ENCODE assay signal across 11 cellular contexts in genomic region chr19:17026041-17026658, GRCh38. TPM values are rescaled to one million over a fixed set of nuclear protein-coding genes. Genes with fewer than 3 reads are reported as not detected.
DNase-seq lines count a peak whose midpoint lies in the region; ATAC-seq and TF ChIP-seq lines count a peak whose summit lies in the region.
"Had no signal": no experiment of that assay in that cellular context is flagged by ENCODE, and none has a peak within 500 bp of the region (broad histone marks: within the 10 kb centered on the region; RNA-seq: fewer than 3 reads in every experiment).

No MANE protein-coding gene starts in this region.

- no peak overlapping the region for H2BK120ac ChIP-seq in mesenchymal stem cell (ENCODE audit: low read depth, low read length)

- H3K23ac ChIP-seq in mesenchymal stem cell (ENCODE audit: low read length in 2 of 2), result peak overlapping the region in 1 of 2 experiments; percentile 70

- H3K27me3 ChIP-seq in mammary epithelial cell (ENCODE audit: insufficient read depth, low read length), result peaks cover 4% of the 10 kb centered on the region
- peaks cover 51 to 53% of the 10 kb centered on the region in 2 experiments for H3K27me3 ChIP-seq in mesenchymal stem cell (ENCODE audit: control insufficient read depth in 1 of 2, insufficient read depth in 1 of 2, low read length in 2 of 2)
- H3K27me3 ChIP-seq in upper lobe of left lung, result no peaks in the 10 kb centered on the region
- H3K27me3 ChIP-seq: SJCRH30 had no signal

- ATAC-seq in upper lobe of left lung (ENCODE audit: low FRiP score in 2 of 2) (peak; percentile 26 to 49), GM21526 (IDR thresholded peaks at IDR 0.05; ENCODE audit: low FRiP score, unreplicated experiment) (no peak)

- H3K4me3 ChIP-seq in mammary epithelial cell (replicated peaks in 1 of 3; ENCODE audit: insufficient read depth in 1 of 3, low read depth in 2 of 3, low read length in 3 of 3), result peak overlapping the region in 1 of 3 experiments; percentile 36
- no peak overlapping the region for H3K4me3 ChIP-seq in mesenchymal stem cell (ENCODE audit: insufficient read depth in 1 of 2, low read depth in 1 of 2, low read length in 2 of 2)
- H3K4me3 ChIP-seq in upper lobe of left lung, result peak overlapping the region; percentile 6 to 58 (median 54)
- H3K4me3 ChIP-seq: SJCRH30 had no signal

- no peaks in the 10 kb centered on the region for H3K79me2 ChIP-seq in mammary epithelial cell (ENCODE audit: insufficient read depth, low read length)

- TF ChIP-seq EP300 in upper lobe of left lung (IDR thresholded peaks at IDR 0.05), result no peak

- H3K9ac ChIP-seq in mammary epithelial cell (ENCODE audit: insufficient read depth, low read length) (no peak overlapping the region), mesenchymal stem cell (ENCODE audit: low read length) (no peak overlapping the region)

- H3K4ac ChIP-seq in mesenchymal stem cell (ENCODE audit: low read depth in 1 of 2, low read length in 2 of 2), result no peak overlapping the region

- no peak overlapping the region for H2BK15ac ChIP-seq in mesenchymal stem cell (ENCODE audit: low read depth, poor library complexity, severe bottlenecking)

- peak in 2 of 4 donors; percentile 26 to 46 for TF ChIP-seq POLR2A in upper lobe of left lung (IDR thresholded peaks at IDR 0.05)

- no peaks in the 10 kb centered on the region for H3K9me3 Mint-ChIP-seq in MCF 10A (ENCODE audit: unreplicated experiment)

- no peak overlapping the region for H3K27ac ChIP-seq in mammary epithelial cell (ENCODE audit: insufficient read depth, low read depth, low read length)
- H3K27ac ChIP-seq in mesenchymal stem cell (ENCODE audit: low read length, poor library complexity, severe bottlenecking), result no peak overlapping the region
- H3K27ac ChIP-seq in upper lobe of left lung, result peak overlapping the region in 3 of 4 donors; percentile 55 to 77 (median 73)
- H3K27ac ChIP-seq: SJCRH30 had no signal

- peak overlapping the region; percentile 78 for H3K4me2 ChIP-seq in mammary epithelial cell (ENCODE audit: insufficient read depth, low read depth, low read length)
- peak overlapping the region; percentile 40 for H3K4me2 ChIP-seq in mesenchymal stem cell (ENCODE audit: low read length, poor library complexity, severe bottlenecking)

- no peak overlapping the region for H3K27ac Mint-ChIP-seq in MCF 10A (ENCODE audit: low read depth, unreplicated experiment)

- H3K9me3 ChIP-seq in mammary epithelial cell (replicated peaks; ENCODE audit: insufficient read depth, low read length), result no peaks in the 10 kb centered on the region
- peaks cover 13% of the 10 kb centered on the region for H3K9me3 ChIP-seq in mesenchymal stem cell (ENCODE audit: control insufficient read depth, low read length)
- H3K9me3 ChIP-seq in upper lobe of left lung, result peaks cover 0 to 17% (median 0%) of the 10 kb centered on the region in 4 donors
- H3K9me3 ChIP-seq: BE2C, SJCRH30 had no signal

- POLR2A ChIA-PET in MCF 10A (lab: Yijun Ruan, JAX), result no interaction called here

- H2BK12ac ChIP-seq in mesenchymal stem cell (ENCODE audit: low read length in 2 of 2), result no peak overlapping the region

- H3K79me1 ChIP-seq in mesenchymal stem cell (replicated peaks; ENCODE audit: low read length, poor library complexity, severe bottlenecking), result no peaks in the 10 kb centered on the region

- H2BK5ac ChIP-seq in mesenchymal stem cell (ENCODE audit: low read depth, low read length, poor library complexity, severe bottlenecking), result no peak overlapping the region

- DNase-seq in T47D (ENCODE audit: low read depth in 1 of 2, low spot score in 1 of 2) (peak; percentile 73 to 83), MCF 10A (ENCODE audit: unreplicated experiment) (no peak), mammary epithelial cell (no peak), mesenchymal stem cell (no peak), upper lobe of left lung (peak; percentile 62 to 84), NCI-H524 (lab: John Stamatoyannopoulos, UW) (no peak), HuH-7 (ENCODE audit: low spot score) (no peak)
- DNase-seq: aorta, BE2C, SJCRH30 had no signal

- dilution Hi-C loops in mammary epithelial cell (cut with HindIII; ENCODE audit: low sequenced_read_pairs), result loop anchor here (10.0 kb wide), 1 partner anchor 201 kb away; the partner anchor contains the start of gene SIN3B

- no peak overlapping the region for H4K91ac ChIP-seq in mesenchymal stem cell (ENCODE audit: low read length)

- H4K8ac ChIP-seq in mesenchymal stem cell (ENCODE audit: low read length), result no peak overlapping the region

- peak overlapping the region in 1 of 2 experiments; percentile 70 for H3K14ac ChIP-seq in mesenchymal stem cell (ENCODE audit: low read length in 2 of 2)

- intact Hi-C loops in MCF 10A (cut with micrococcal nuclease), result no loop called here
- intact Hi-C loops in mammary epithelial cell (cut with micrococcal nuclease), result no loop called here

- H2AK5ac ChIP-seq in mesenchymal stem cell (ENCODE audit: low read length, severe bottlenecking), result no peak overlapping the region

- H3K18ac ChIP-seq in mesenchymal stem cell (ENCODE audit: low read depth in 1 of 2, low read length in 2 of 2), result no peak overlapping the region

- TF ChIP-seq CTCF in MCF 10A (IDR thresholded peaks at IDR 0.05; ENCODE audit: unreplicated experiment) (no peak), mammary epithelial cell (conservative IDR thresholded peaks at IDR 0.05 in 1 of 2, IDR thresholded peaks at IDR 0.05 in 1 of 2; ENCODE audit: extremely low read depth in 1 of 2, insufficient read depth in 1 of 2, low read depth in 1 of 2, low read length in 2 of 2) (no peak), upper lobe of left lung (IDR thresholded peaks at IDR 0.05) (no peak)

- H3K36me3 ChIP-seq in mammary epithelial cell (ENCODE audit: insufficient read depth, low read length), result no peaks in the 10 kb centered on the region
- no peaks in the 10 kb centered on the region for H3K36me3 ChIP-seq in mesenchymal stem cell (ENCODE audit: control insufficient read depth in 1 of 2, insufficient read depth in 2 of 2, low read depth in 1 of 2, low read length in 2 of 2)
- H3K36me3 ChIP-seq in upper lobe of left lung, result no peaks in the 10 kb centered on the region
- H3K36me3 ChIP-seq: BE2C, SJCRH30 had no signal

- H3K4me1 ChIP-seq in mammary epithelial cell (ENCODE audit: insufficient read depth, low read length) (peaks cover 24% of the 10 kb centered on the region), mesenchymal stem cell (ENCODE audit: control insufficient read depth, insufficient read depth, low read depth, low read length) (peaks cover 9% of the 10 kb centered on the region), upper lobe of left lung (peaks cover 27 to 50% (median 29%) of the 10 kb centered on the region in 4 donors)
- H3K4me1 ChIP-seq: BE2C, SJCRH30 had no signal

- CTCF ChIA-PET in MCF 10A (lab: Yijun Ruan, JAX) (interaction anchor here (0.6 kb wide), 1 partner anchor 266 kb away, joined by 3 read pairs; no protein-coding TSS in a partner anchor), mammary epithelial cell (lab: Charles Lee; ENCODE audit: low non-redundant PET) (no interaction called here)

- in situ Hi-C loops in T47D (cut with HindIII; ENCODE audit: low pct_unique_long_range_greater_than_20kb, low sequenced_read_pairs), result no loop called here
- in situ Hi-C loops in mammary epithelial cell (cut with MboI; ENCODE audit: low sequenced_read_pairs in 2 of 2), result no loop called here

- WGBS in mammary epithelial cell (ENCODE audit: low coverage, missing lambda C conversion rate), result 6% methylated on average over 15 of the region's 38 CpGs
- 2% methylated on average over 16 of the region's 38 CpGs for WGBS in mesenchymal stem cell
- WGBS in upper lobe of left lung, 2 donors, result 0% methylated on average over 15 to 18 of the region's 38 CpGs

- H2AFZ ChIP-seq in mammary epithelial cell (ENCODE audit: low read depth, low read length) (peak overlapping the region; percentile 71), mesenchymal stem cell (ENCODE audit: low read depth, low read length) (no peak overlapping the region)

- BruUV-seq in MCF 10A (replicated peaks; lab: Mats Ljungman, UMichigan) (no TSS peak), mammary epithelial cell (replicated peaks; lab: Mats Ljungman, UMichigan) (no TSS peak)

- H3K27me3 Mint-ChIP-seq in MCF 10A (ENCODE audit: insufficient read depth, unreplicated experiment), result peaks cover 25% of the 10 kb centered on the region

- no peak overlapping the region for H3K4me3 Mint-ChIP-seq in MCF 10A (ENCODE audit: unreplicated experiment)

- no peaks in the 10 kb centered on the region for H4K20me1 ChIP-seq in mammary epithelial cell (ENCODE audit: insufficient read depth, low read length)

- H3K36me3 Mint-ChIP-seq in MCF 10A (ENCODE audit: insufficient read depth, unreplicated experiment), result peaks cover 10% of the 10 kb centered on the region

- peaks cover 26% of the 10 kb centered on the region for H3K4me1 Mint-ChIP-seq in MCF 10A (ENCODE audit: insufficient read depth, unreplicated experiment)

RNA-seq across cellular contexts. Expression of gene CPAMD8, which starts 0.5 kb away (rescaled TPM):
- 1.3 and 2.3 TPM in 2 replicates for total RNA-seq in MCF 10A (2022)
- 1 to 10 TPM; 1.2 to 3.5 TPM for total RNA-seq in mammary epithelial cell
- 1.8 TPM for polyA plus RNA-seq in mammary epithelial cell
- 11.2 TPM for polyA minus RNA-seq in mammary epithelial cell
- polyA plus RNA-seq in mesenchymal stem cell (2013, experiment 1 of 2), result 3.7 TPM
- polyA plus RNA-seq in mesenchymal stem cell (2013, experiment 2 of 2), result 3.3 TPM
- 100 to 1,000 TPM in 1 of 6 donors, 10 to 100 TPM in 5; 35.8 to 262 (median 61.1) TPM for total RNA-seq in upper lobe of left lung

RNA-seq across cellular contexts. Expression of gene HAUS8, which starts 49.1 kb away (rescaled TPM):
- 6.6 and 8.4 TPM in 2 replicates for total RNA-seq in MCF 10A (2022)
- total RNA-seq in mammary epithelial cell, result 10 to 100 TPM in 1 of 2 donors, 1 to 10 TPM in 1; 1.2 to 12.5 TPM
- 15.6 TPM for polyA plus RNA-seq in mammary epithelial cell
- 2.8 TPM for polyA minus RNA-seq in mammary epithelial cell
- polyA plus RNA-seq in mesenchymal stem cell (2013, experiment 1 of 2), result 5.1 TPM
- polyA plus RNA-seq in mesenchymal stem cell (2013, experiment 2 of 2), result 6.6 TPM
- 10 to 100 TPM in 2 of 6 donors, 1 to 10 TPM in 4; 4.9 to 21.0 (median 8.7) TPM for total RNA-seq in upper lobe of left lung

RNA-seq across cellular contexts. Expression of gene MYO9B, which starts 49.4 kb away (rescaled TPM):
- 43.5 and 49.5 TPM in 2 replicates for total RNA-seq in MCF 10A (2022)
- 10 to 100 TPM; 61.2 to 64.5 TPM for total RNA-seq in mammary epithelial cell
- polyA plus RNA-seq in mammary epithelial cell, result 37.8 TPM
- polyA minus RNA-seq in mammary epithelial cell, result 61.1 TPM
- polyA plus RNA-seq in mesenchymal stem cell (2013, experiment 1 of 2), result 49.4 TPM
- polyA plus RNA-seq in mesenchymal stem cell (2013, experiment 2 of 2), result 51.6 TPM
- 100 to 1,000 TPM in 4 of 6 donors, 10 to 100 TPM in 2; 72.3 to 408 (median 146) TPM for total RNA-seq in upper lobe of left lung

Comparison
In these comparisons a context has a peak if more than half of its experiments do, and no peak if none do; other contexts are left out.
1. DNase-seq: peak in T47D (2 of 2) and upper lobe of left lung (2 of 2); none in MCF 10A (single experiment), mammary epithelial cell (single experiment), mesenchymal stem cell (single experiment), NCI-H524 (0 of 2) and HuH-7 (single experiment).
2. H3K27ac ChIP-seq: peak in upper lobe of left lung (3 of 4); none in mammary epithelial cell (single experiment) and mesenchymal stem cell (single experiment).
3. H3K4me3 ChIP-seq: peak in upper lobe of left lung (4 of 4); none in mesenchymal stem cell (0 of 2).
4. RNA of gene CPAMD8, which starts 0.5 kb away (total RNA-seq): 35.8 to 262 TPM in upper lobe of left lung; 1.2 to 3.5 TPM in mammary epithelial cell and 1.3 to 2.3 TPM in MCF 10A; every median in the first group is over 4 times any median in the second.